10 cellular contexts compared by ENCODE assay signal in genomic region chr5:143791848-143792701, GRCh38. TPM values are rescaled to one million over a fixed set of nuclear protein-coding genes. Genes with fewer than 3 reads are reported as not detected.
DNase-seq lines count a peak whose midpoint lies in the region; ATAC-seq, FAIRE-seq and TF ChIP-seq lines count a peak whose summit lies in the region.
"Had no signal": no experiment of that assay in that cellular context is flagged by ENCODE, and none has a peak within 500 bp of the region (broad histone marks: within the 10 kb centered on the region; RNA-seq: fewer than 3 reads in every experiment).

No MANE protein-coding gene starts in this region.

- H3K4me3 ChIP-seq in WERI-Rb-1 (ENCODE audit: low read depth, low read length): no peak overlapping the region

- no peak for TF ChIP-seq CTCF in WERI-Rb-1 (IDR thresholded peaks at IDR 0.05; ENCODE audit: low read depth, low read length)
- TF ChIP-seq CTCF in HFFc6 (IDR thresholded peaks at IDR 0.05): no peak

- H3K4me3 Mint-ChIP-seq in HFFc6: no peak overlapping the region
- H3K4me3 Mint-ChIP-seq: central memory CD8-positive, alpha-beta T cell had no signal

- no peaks in the 10 kb centered on the region for H3K9me3 Mint-ChIP-seq in HFFc6
- H3K9me3 Mint-ChIP-seq: central memory CD8-positive, alpha-beta T cell had no signal

- peak; percentile 82 for FAIRE-seq in GM12891 (lab: Jason Lieb, UNC)

- H3K36me3 Mint-ChIP-seq in HFFc6 (ENCODE audit: low read depth): no peaks in the 10 kb centered on the region

- H3K4me1 Mint-ChIP-seq in HFFc6 (ENCODE audit: low read depth): no peaks in the 10 kb centered on the region
- H3K4me1 Mint-ChIP-seq: central memory CD8-positive, alpha-beta T cell had no signal

- peak; percentile 68 for ATAC-seq in GM21528 (IDR thresholded peaks at IDR 0.05; ENCODE audit: low FRiP score, unreplicated experiment)
- ATAC-seq in HG02571 (IDR thresholded peaks at IDR 0.05; ENCODE audit: unreplicated experiment): no peak

- no peaks in the 10 kb centered on the region for H3K9me3 ChIP-seq in WERI-Rb-1 (ENCODE audit: severe bottlenecking)

- H3K27ac Mint-ChIP-seq in HFFc6: no peak overlapping the region

- DNase-seq in GM12891 (ENCODE audit: insufficient read length, low spot score): no peak
- DNase-seq in NCI-H2171 (lab: John Stamatoyannopoulos, UW): peak; percentile 19
- DNase-seq in iris pigment epithelial cell (ENCODE audit: low read depth): peak; percentile 17
- DNase-seq in WERI-Rb-1: no peak
- no peak for DNase-seq in HFFc6
- no peak for DNase-seq in RKO (ENCODE audit: low spot score)

- H3K36me3 ChIP-seq in WERI-Rb-1: no peaks in the 10 kb centered on the region

- peaks cover 2% of the 10 kb centered on the region for H3K27me3 Mint-ChIP-seq in HFFc6 (ENCODE audit: insufficient read depth)
- H3K27me3 Mint-ChIP-seq: central memory CD8-positive, alpha-beta T cell had no signal

- no peak for TF ChIP-seq POLR2A in GM12891 (IDR thresholded peaks at IDR 0.05; ENCODE audit: low read depth, low read length)

- no peak overlapping the region for H3K27ac ChIP-seq in WERI-Rb-1

- no peaks in the 10 kb centered on the region for H3K27me3 ChIP-seq in WERI-Rb-1 (ENCODE audit: insufficient read depth, low read depth, severe bottlenecking)

TF ChIP-seq in GM12891, 5 proteins besides CTCF, POLR2A, EP300 and RAD21:
- TF ChIP-seq SPI1 (IDR thresholded peaks at IDR 0.05; ENCODE audit: low read depth, low read length) (0 out of 2 replicates have a peak, but pooled peaks have one; percentile 24), POLR2AphosphoS5 (IDR thresholded peaks at IDR 0.05; ENCODE audit: low read depth, low read length) (no peak)

RNA-seq across cellular contexts. Expression of gene HMHB1, which starts 19.9 kb away (rescaled TPM):
- 13.2 TPM for polyA plus RNA-seq in GM12891 (2012; ENCODE audit: low read depth, missing spikeins)
- total RNA-seq in HFFc6 (2021; fragmentation: NEBNext Ultra II Directional; extraction: Animal tissue kit (Norgen Biotek cat#: 25700)): not detected
- total RNA-seq: lower leg skin had no signal

Comparison
In these comparisons a context has a peak if more than half of its experiments do, and no peak if none do; other contexts are left out.
1. DNase-seq: peak in NCI-H2171 (single experiment) and iris pigment epithelial cell (single experiment); none in GM12891 (single experiment), WERI-Rb-1 (single experiment), HFFc6 (single experiment) and RKO (single experiment).